ENCODE assay signal across 8 cellular contexts in the genomic region with DNA sequence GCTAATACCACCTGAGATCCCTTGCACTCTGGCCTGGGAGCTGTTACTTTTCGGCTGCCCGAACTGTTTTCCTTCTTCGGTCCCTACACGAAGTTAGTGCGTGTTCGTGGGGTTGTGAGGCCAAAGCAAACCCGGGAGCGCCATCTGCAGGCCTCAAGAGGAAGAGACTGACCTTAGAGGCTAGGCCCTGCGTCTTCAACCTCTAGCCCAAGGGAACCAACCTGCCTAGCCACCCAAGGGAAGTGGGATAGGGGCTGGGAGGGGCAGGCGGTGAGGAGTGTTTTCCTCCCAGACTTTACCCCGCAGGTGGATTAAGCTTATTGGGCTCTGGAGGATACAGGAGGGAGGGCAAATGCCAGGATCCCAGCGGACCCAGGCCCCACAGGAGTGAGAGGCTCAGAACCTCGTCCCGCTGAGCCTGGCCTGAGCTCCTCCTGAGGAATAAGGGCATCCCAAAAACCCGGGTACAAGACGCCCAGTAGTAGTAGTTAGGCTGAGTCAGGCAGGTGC. TPM values are rescaled to one million over a fixed set of nuclear protein-coding genes. Genes with fewer than 3 reads are reported as not detected.
DNase-seq lines count a peak whose midpoint lies in the region; ATAC-seq, FAIRE-seq and TF ChIP-seq lines count a peak whose summit lies in the region.

No MANE protein-coding gene starts in this region.

- TF ChIP-seq RAD21 in IMR-90 (IDR thresholded peaks at IDR 0.05; ENCODE audit: low read length) (peak; percentile 66), SK-N-SH (IDR thresholded peaks at IDR 0.05; ENCODE audit: low read length) (peak; percentile 87), GM12878 (IDR thresholded peaks at IDR 0.05; ENCODE audit: insufficient read depth, low read depth, low read length) (peak; percentile 76)

- no peak overlapping the region for H3K56ac ChIP-seq in IMR-90 (ENCODE audit: extremely low read depth, insufficient read depth, low read length)

- WGBS in IMR-90 (ENCODE audit: extremely low coverage in 2 of 2, insufficient read length in 1 of 2), 2 experiments: 0% methylated on average over 6 of the region's 16 CpGs; no CpG with 5 or more reads in 1 of the 2 experiments
- 2% methylated on average over 8 of the region's 16 CpGs for WGBS in SK-N-SH (ENCODE audit: low lambda C conversion rate)
- under 1% methylated on average over 16 of the region's 16 CpGs for WGBS in GM12878 (ENCODE audit: insufficient coverage, insufficient replicate concordance, low lambda C conversion rate, missing lambda C conversion rate)

- H3K18ac ChIP-seq in IMR-90 (ENCODE audit: low read depth, low read length): no peak overlapping the region

- H3K9me2 ChIP-seq in SK-N-SH: no peaks in the 10 kb centered on the region

- H4K5ac ChIP-seq in IMR-90 (ENCODE audit: low read depth, low read length): no peak overlapping the region

- H3K9me1 ChIP-seq in IMR-90 (ENCODE audit: insufficient read depth, low read length): no peaks in the 10 kb centered on the region

- no peak overlapping the region for H2BK20ac ChIP-seq in IMR-90 (ENCODE audit: low read depth, low read length)

- intact Hi-C loops in IMR-90 (cut with micrococcal nuclease) (loop anchor here (5.0 to 10.0 kb wide), 2 partner anchors 131 to 181 kb away; no protein-coding TSS in a partner anchor), GM12878 (cut with micrococcal nuclease; ENCODE audit: unreplicated experiment) (loop anchor here (1.0 to 10.0 kb wide), 3 partner anchors 72 to 181 kb away; no protein-coding TSS in a partner anchor)

- SMC1A ChIA-PET in GM12878 (lab: Charles Lee; ENCODE audit: uncharacterized antibody, unreplicated experiment): interaction anchor here (0.6 to 1.6 kb wide), 11 partner anchors 20 to 271 kb away, joined by 3 to 4 read pairs (median 3); no protein-coding TSS in a partner anchor

- H3K4me1 ChIP-seq in IMR-90 (ENCODE audit: control insufficient read depth, insufficient read depth, low read length) (no peaks in the 10 kb centered on the region), SK-N-SH (ENCODE audit: control insufficient read depth in 1 of 2, insufficient read depth in 2 of 2, low read depth in 1 of 2, low read length in 1 of 2) (peaks cover 0 to 21% of the 10 kb centered on the region in 2 experiments; a peak in 1 of 4 replicates), GM12878 (ENCODE audit: control insufficient read depth, insufficient read depth, low read length) (no peaks in the 10 kb centered on the region)

- RAD21 ChIA-PET in GM12878 (lab: Charles Lee; ENCODE audit: unreplicated experiment): interaction anchor here (0.6 to 1.1 kb wide), 6 partner anchors 10 to 225 kb away, joined by 3 to 6 read pairs (median 3); no protein-coding TSS in a partner anchor

- TF ChIP-seq EP300 in SK-N-SH (IDR thresholded peaks at IDR 0.05; ENCODE audit: borderline replicate concordance in 1 of 2, low read depth in 1 of 2, low read length in 1 of 2): no peak
- no peak for TF ChIP-seq EP300 in GM12878 (IDR thresholded peaks at IDR 0.05; ENCODE audit: borderline replicate concordance in 1 of 2, control insufficient read depth in 1 of 2, low read depth in 2 of 2, low read length in 2 of 2)

- TF ChIP-seq CTCF in IMR-90 (conservative IDR thresholded peaks at IDR 0.05; ENCODE audit: low read depth, low read length) (peak; percentile 58), SK-N-SH (IDR thresholded peaks at IDR 0.05) (peak; percentile 73), GM12878 (IDR thresholded peaks at IDR 0.05 in 2 of 3, conservative IDR thresholded peaks at IDR 0.05 in 1 of 3; ENCODE audit: control insufficient read depth in 2 of 3, extremely low read depth in 1 of 3, insufficient read depth in 1 of 3, low read depth in 3 of 3, low read length in 3 of 3) (peak; percentile 81 to 82 (median 81))

- H3K27ac ChIP-seq in IMR-90 (ENCODE audit: insufficient read depth, low read length) (no peak overlapping the region), SK-N-SH (ENCODE audit: low read depth in 2 of 2, low read length in 1 of 2) (no peak overlapping the region), GM12878 (ENCODE audit: control insufficient read depth, insufficient read depth) (no peak overlapping the region)

- in situ Hi-C loops in IMR-90 (cut with MboI; ENCODE audit: low sequenced_read_pairs): no loop called here
- in situ Hi-C loops in GM12878 (cut with MboI): loop anchor here (5.0 kb wide), 1 partner anchor 71 kb away; no protein-coding TSS in a partner anchor

- no peaks in the 10 kb centered on the region for H3F3A ChIP-seq in SK-N-SH (replicated peaks; ENCODE audit: insufficient read depth)

- ATAC-seq in IMR-90 (ENCODE audit: low read depth): no peak
- ATAC-seq in GM12878: peak; percentile 91

- H3K4me3 ChIP-seq in IMR-90 (ENCODE audit: insufficient read depth, low read depth, low read length) (no peak overlapping the region), SK-N-SH (ENCODE audit: low read depth in 2 of 2, low read length in 1 of 2) (no peak overlapping the region; a peak in 2 of 4 replicates), GM12878 (no peak overlapping the region)

- H3K14ac ChIP-seq in IMR-90 (replicated peaks; ENCODE audit: low read depth, low read length): no peak overlapping the region

- no peak overlapping the region for H4K91ac ChIP-seq in IMR-90 (ENCODE audit: insufficient read depth, low read depth, low read length)

- no peak overlapping the region for H2BK120ac ChIP-seq in IMR-90 (ENCODE audit: low read depth, low read length)

- H3K9ac ChIP-seq in IMR-90 (ENCODE audit: low read depth, low read length) (no peak overlapping the region), SK-N-SH (no peak overlapping the region), GM12878 (ENCODE audit: control insufficient read depth, insufficient read depth, low read length) (no peak overlapping the region)

- no peak for TF ChIP-seq POLR2A in IMR-90 (IDR thresholded peaks at IDR 0.05; ENCODE audit: low read depth, low read length)
- TF ChIP-seq POLR2A in GM12878 (IDR thresholded peaks at IDR 0.05; ENCODE audit: low read depth, low read length): no peak

- H3K4ac ChIP-seq in IMR-90 (ENCODE audit: low read depth, low read length): no peak overlapping the region

- H3K4me2 ChIP-seq in IMR-90 (ENCODE audit: low read depth, low read length) (no peak overlapping the region), SK-N-SH (no peak overlapping the region), GM12878 (ENCODE audit: control insufficient read depth, insufficient read depth) (no peak overlapping the region)

- no peaks in the 10 kb centered on the region; the same call in 1 of the 2 replicates for H3K9me3 ChIP-seq in IMR-90 (ENCODE audit: control insufficient read depth, insufficient read depth, low read length)
- no peaks in the 10 kb centered on the region for H3K9me3 ChIP-seq in SK-N-SH
- H3K9me3 ChIP-seq in GM12878 (replicated peaks; ENCODE audit: control insufficient read depth, insufficient read depth, low read length): no peaks in the 10 kb centered on the region

- H2AFZ ChIP-seq in IMR-90 (replicated peaks; ENCODE audit: low read length, poor library complexity) (no peak overlapping the region), SK-N-SH (ENCODE audit: low read depth) (no peak overlapping the region), GM12878 (ENCODE audit: control insufficient read depth, low read depth, low read length) (no peak overlapping the region)

- dilution Hi-C loops in IMR-90 (cut with HindIII; ENCODE audit: low sequenced_read_pairs, unreplicated experiment): no loop called here

- no peak overlapping the region for H3K23ac ChIP-seq in IMR-90 (ENCODE audit: low read depth, low read length)

- peak; percentile 3 to 65 (median 24) for DNase-seq in NCI-H1417 (lab: John Stamatoyannopoulos, UW)
- DNase-seq in NCI-H1417 treated with DMSO at 0.1 percent for 48 hours (lab: John Stamatoyannopoulos, UW): no peak
- DNase-seq in IMR-90: peak; percentile 55
- DNase-seq in SK-N-SH: peak; percentile 85
- no peak for DNase-seq in GM12878 (ENCODE audit: low read depth, low spot score)
- DNase-seq in islet precursor cell: peak; percentile 80
- DNase-seq in stimulated activated CD4-positive, alpha-beta T cell treated with anti-CD3 and anti-CD28 coated beads, Interleukin-4, amount 100 ng/mL, for 48 hours (ENCODE audit: low read depth in 2 of 2): peak; percentile 30 to 37
- DNase-seq in middle frontal gyrus (ENCODE audit: extremely low spot score, low spot score): no peak

- no peak overlapping the region for H2BK5ac ChIP-seq in IMR-90 (ENCODE audit: low read depth, low read length, poor library complexity, severe bottlenecking)

- H3K79me2 ChIP-seq in SK-N-SH (ENCODE audit: insufficient read depth) (no peaks in the 10 kb centered on the region), GM12878 (ENCODE audit: control insufficient read depth, insufficient read depth, low read length) (no peaks in the 10 kb centered on the region)

- H3K79me1 ChIP-seq in IMR-90 (ENCODE audit: low read depth in 1 of 2, low read length in 2 of 2): no peaks in the 10 kb centered on the region

- H4K20me1 ChIP-seq in IMR-90 (ENCODE audit: insufficient read depth, low read length): peaks cover 5% of the 10 kb centered on the region; the same call in 1 of the 2 replicates
- H4K20me1 ChIP-seq in SK-N-SH (ENCODE audit: insufficient read depth): 0 out of 2 replicates have a peak, but pooled peaks cover 6% of the 10 kb centered on the region
- no peaks in the 10 kb centered on the region for H4K20me1 ChIP-seq in GM12878 (ENCODE audit: control insufficient read depth, insufficient read depth)

- peaks cover 95% of the 10 kb centered on the region for H3K27me3 ChIP-seq in IMR-90 (ENCODE audit: control insufficient read depth, insufficient read depth, low read length)
- peaks cover 98% of the 10 kb centered on the region for H3K27me3 ChIP-seq in SK-N-SH (ENCODE audit: insufficient read depth)
- H3K27me3 ChIP-seq in GM12878 (replicated peaks in 1 of 2; ENCODE audit: control insufficient read depth in 2 of 2, insufficient read depth in 2 of 2, low read length in 1 of 2): peaks cover 34 to 44% of the 10 kb centered on the region in 2 experiments

- peak; percentile 52 for FAIRE-seq in GM12878 (lab: Jason Lieb, UNC)

- H2AK9ac ChIP-seq in IMR-90 (replicated peaks; ENCODE audit: low read depth, low read length, poor library complexity): no peak overlapping the region

- CTCF ChIA-PET in IMR-90 (lab: Yijun Ruan, JAX): no interaction called here
- CTCF ChIA-PET in SK-N-SH (lab: Yijun Ruan, JAX): interaction anchor here (0.6 to 10.7 kb wide), 85 partner anchors 11 to 413 kb away, joined by 3 to 267 read pairs (median 5); a partner anchor contains a TSS
- CTCF ChIA-PET in GM12878 (lab: Yijun Ruan, JAX): interaction anchor here (0.7 to 2.1 kb wide), 32 partner anchors 9 to 310 kb away, joined by 3 to 23 read pairs (median 4); no protein-coding TSS in a partner anchor

- H2BK15ac ChIP-seq in IMR-90 (ENCODE audit: low read depth, low read length): no peak overlapping the region

- POLR2A ChIA-PET in IMR-90 (lab: Charles Lee; ENCODE audit: unreplicated experiment): no interaction called here
- POLR2A ChIA-PET in SK-N-SH (lab: Yijun Ruan, JAX): interaction anchor here (1.5 kb wide), 1 partner anchor 182 kb away, joined by 6 read pairs; no protein-coding TSS in a partner anchor
- POLR2A ChIA-PET in GM12878 (lab: Charles Lee): interaction anchor here (1.6 kb wide), 1 partner anchor 79 kb away, joined by 3 read pairs; no protein-coding TSS in a partner anchor

- H2AK5ac ChIP-seq in IMR-90 (ENCODE audit: low read depth, low read length): no peak overlapping the region

- no peak overlapping the region for H4K8ac ChIP-seq in IMR-90 (ENCODE audit: low read depth in 2 of 2, low read length in 2 of 2)

- BruUV-seq in IMR-90 (replicated peaks; lab: Mats Ljungman, UMichigan) (no TSS peak), GM12878 (replicated peaks; lab: Mats Ljungman, UMichigan) (no TSS peak)

- no peaks in the 10 kb centered on the region for H3K36me3 ChIP-seq in IMR-90 (ENCODE audit: control insufficient read depth, insufficient read depth, low read length)
- no peaks in the 10 kb centered on the region for H3K36me3 ChIP-seq in SK-N-SH (replicated peaks in 1 of 2; ENCODE audit: control insufficient read depth in 1 of 2, insufficient read depth in 2 of 2, low read length in 1 of 2)
- no peaks in the 10 kb centered on the region for H3K36me3 ChIP-seq in GM12878 (ENCODE audit: control insufficient read depth in 2 of 2, insufficient read depth in 2 of 2, low read length in 1 of 2)

RNA-seq across cellular contexts. Expression of a gene that starts 1.7 kb away (rescaled TPM):
- not detected in 2 replicates for total RNA-seq in IMR-90 (2012; rRNA removed)
- polyA plus RNA-seq in IMR-90 (2012; rRNA removed): not detected in 2 replicates
- not detected in 2 replicates for polyA plus RNA-seq in IMR-90 (2012; cell fraction: cytosol; rRNA removed)
- polyA plus RNA-seq in IMR-90 (2012; cell fraction: nucleus; rRNA removed; ENCODE audit: low replicate concordance): not detected in 2 replicates
- polyA plus RNA-seq in SK-N-SH (2012; rRNA removed): not detected in 2 replicates
- polyA plus RNA-seq in SK-N-SH (2012; cell fraction: cytosol; rRNA removed): not detected in 2 replicates
- 0.08 TPM in 1 of 2 replicates, not detected in the other for polyA plus RNA-seq in SK-N-SH (2012; cell fraction: nucleus; rRNA removed)
- total RNA-seq in GM12878 (2013; cell fraction: nucleolus; rRNA removed): not detected in 2 replicates
- total RNA-seq in GM12878 (2014; rRNA removed): not detected in 2 replicates
- not detected in 2 replicates for total RNA-seq in GM12878 (2014; rRNA removed; fragmentation: Illumina TruSeq; extraction: Trizol)
- not detected in 2 replicates for total RNA-seq in GM12878 (2021)
- not detected for polyA plus RNA-seq in GM12878 (2011; ENCODE audit: low read depth)
- polyA plus RNA-seq in GM12878 (2011; rRNA removed): not detected in 2 replicates
- polyA plus RNA-seq in GM12878 (2011; cell fraction: cytosol; rRNA removed): not detected in 2 replicates
- 0.10 and 0.15 TPM in 2 replicates for polyA plus RNA-seq in GM12878 (2011; cell fraction: nucleus; rRNA removed)
- not detected in 2 replicates for polyA plus RNA-seq in GM12878 (2012)
- not detected in 2 replicates for polyA plus RNA-seq in GM12878 (2014; fragmentation: Illumina TruSeq; extraction: Trizol)
- not detected for polyA plus RNA-seq in GM12878 (2014; fragmentation: Nextera tagmentation; extraction: Ambion mirVana)
- not detected in 2 replicates for polyA plus RNA-seq in GM12878 (2014; rRNA removed)
- not detected for polyA plus RNA-seq in GM12878 (2016; fragmentation: Nextera tagmentation; extraction: Ambion mirVana)
- not detected in 2 replicates for polyA minus RNA-seq in GM12878 (2011; rRNA and poly(A)+ RNA removed)
- polyA minus RNA-seq in GM12878 (2011; cell fraction: cytosol; rRNA and poly(A)+ RNA removed): not detected in 2 replicates
- not detected in 2 replicates for polyA minus RNA-seq in GM12878 (2011; cell fraction: nucleus; rRNA and poly(A)+ RNA removed)

Comparison
In these comparisons a context has a peak if more than half of its experiments do, and no peak if none do; other contexts are left out.
1. DNase-seq: peak in NCI-H1417 (3 of 3), IMR-90 (single experiment), SK-N-SH (single experiment), islet precursor cell (single experiment) and stimulated activated CD4-positive, alpha-beta T cell treated with anti-CD3 and anti-CD28 coated beads, Interleukin-4, amount 100 ng/mL, for 48 hours (2 of 2); none in NCI-H1417 treated with DMSO at 0.1 percent for 48 hours (single experiment), GM12878 (single experiment) and middle frontal gyrus (single experiment).
2. Peak in every context shown above with its lines, with median percentiles within 50 percentile points of each other: CTCF ChIP-seq.